ENCODE assay signal across 1 cellular context in the genomic region with DNA sequence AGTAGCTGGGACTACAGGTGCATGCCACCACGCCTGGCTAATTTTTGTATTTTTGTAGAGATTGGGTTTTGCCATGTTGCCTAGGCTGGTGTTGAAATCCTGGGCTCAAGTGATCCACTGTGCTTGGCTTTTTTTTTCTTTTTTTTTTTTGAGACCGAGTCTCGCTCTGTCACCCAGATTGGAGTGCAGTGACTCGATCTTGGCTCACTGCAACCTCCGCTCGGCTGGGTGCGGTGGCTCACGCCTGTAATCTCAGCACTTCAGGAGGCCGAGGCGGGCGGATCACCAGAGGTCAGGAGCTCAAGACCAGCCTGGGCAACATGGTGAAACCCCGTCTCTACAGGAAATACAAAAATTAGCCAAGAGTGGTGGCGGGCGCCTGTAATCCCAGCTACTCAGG.
TF ChIP-seq lines count a peak whose summit lies in the region.

No MANE protein-coding gene starts in this region.

TF ChIP-seq in K562, 482 proteins besides CTCF, POLR2A, EP300 and RAD21:
- TF ChIP-seq CBFA2T3 (IDR thresholded peaks at IDR 0.05), result peak; percentile 62
- TF ChIP-seq, protein P1, sequence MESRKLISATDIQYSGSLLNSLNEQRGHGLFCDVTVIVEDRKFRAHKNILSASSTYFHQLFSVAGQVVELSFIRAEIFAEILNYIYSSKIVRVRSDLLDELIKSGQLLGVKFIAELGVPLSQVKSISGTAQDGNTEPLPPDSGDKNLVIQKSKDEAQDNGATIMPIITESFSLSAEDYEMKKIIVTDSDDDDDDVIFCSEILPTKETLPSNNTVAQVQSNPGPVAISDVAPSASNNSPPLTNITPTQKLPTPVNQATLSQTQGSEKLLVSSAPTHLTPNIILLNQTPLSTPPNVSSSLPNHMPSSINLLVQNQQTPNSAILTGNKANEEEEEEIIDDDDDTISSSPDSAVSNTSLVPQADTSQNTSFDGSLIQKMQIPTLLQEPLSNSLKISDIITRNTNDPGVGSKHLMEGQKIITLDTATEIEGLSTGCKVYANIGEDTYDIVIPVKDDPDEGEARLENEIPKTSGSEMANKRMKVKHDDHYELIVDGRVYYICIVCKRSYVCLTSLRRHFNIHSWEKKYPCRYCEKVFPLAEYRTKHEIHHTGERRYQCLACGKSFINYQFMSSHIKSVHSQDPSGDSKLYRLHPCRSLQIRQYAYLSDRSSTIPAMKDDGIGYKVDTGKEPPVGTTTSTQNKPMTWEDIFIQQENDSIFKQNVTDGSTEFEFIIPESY (CRISPR knock-in tag; IDR thresholded peaks at IDR 0.05), result peak; percentile 85
- peak; percentile 66; the same call in 1 of the 2 replicates for TF ChIP-seq ZNF384 (IDR thresholded peaks at IDR 0.05; ENCODE audit: low read depth, low read length)
- TF ChIP-seq HDAC2 (IDR thresholded peaks at IDR 0.05), result peak; percentile 74; the same call in 1 of the 2 replicates
- TF ChIP-seq NCOA2 (IDR thresholded peaks at IDR 0.05; ENCODE audit: partially characterized antibody in 2 of 2), result peak in 1 of 2 experiments; percentile 40
- TF ChIP-seq, protein P2, sequence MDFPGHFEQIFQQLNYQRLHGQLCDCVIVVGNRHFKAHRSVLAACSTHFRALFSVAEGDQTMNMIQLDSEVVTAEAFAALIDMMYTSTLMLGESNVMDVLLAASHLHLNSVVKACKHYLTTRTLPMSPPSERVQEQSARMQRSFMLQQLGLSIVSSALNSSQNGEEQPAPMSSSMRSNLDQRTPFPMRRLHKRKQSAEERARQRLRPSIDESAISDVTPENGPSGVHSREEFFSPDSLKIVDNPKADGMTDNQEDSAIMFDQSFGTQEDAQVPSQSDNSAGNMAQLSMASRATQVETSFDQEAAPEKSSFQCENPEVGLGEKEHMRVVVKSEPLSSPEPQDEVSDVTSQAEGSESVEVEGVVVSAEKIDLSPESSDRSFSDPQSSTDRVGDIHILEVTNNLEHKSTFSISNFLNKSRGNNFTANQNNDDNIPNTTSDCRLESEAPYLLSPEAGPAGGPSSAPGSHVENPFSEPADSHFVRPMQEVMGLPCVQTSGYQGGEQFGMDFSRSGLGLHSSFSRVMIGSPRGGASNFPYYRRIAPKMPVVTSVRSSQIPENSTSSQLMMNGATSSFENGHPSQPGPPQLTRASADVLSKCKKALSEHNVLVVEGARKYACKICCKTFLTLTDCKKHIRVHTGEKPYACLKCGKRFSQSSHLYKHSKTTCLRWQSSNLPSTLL (IDR thresholded peaks at IDR 0.05), result peak; percentile 69
- TF ChIP-seq KDM1A (IDR thresholded peaks at IDR 0.05), result peak; percentile 97
- peak; percentile 38; the same call in 1 of the 2 replicates for TF ChIP-seq NFIC (IDR thresholded peaks at IDR 0.05)
- peak; percentile 12; the same call in 1 of the 2 replicates for TF ChIP-seq CBFA2T2 (conservative IDR thresholded peaks at IDR 0.05)
- TF ChIP-seq DPF2 (IDR thresholded peaks at IDR 0.05), result peak; percentile 25; the same call in 1 of the 2 replicates
- peak; percentile 52 for TF ChIP-seq ARID1B (IDR thresholded peaks at IDR 0.05)
- 0 out of 4 replicates have a peak, but pooled peaks have one; percentile 25 to 47 for TF ChIP-seq RCOR1 (IDR thresholded peaks at IDR 0.05; ENCODE audit: borderline replicate concordance in 1 of 2, low read depth in 2 of 2, low read length in 2 of 2)
- TF ChIP-seq HDAC1 (IDR thresholded peaks at IDR 0.05), result peak in 1 of 2 experiments; percentile 79; a peak in 2 of 4 replicates
- 0 out of 2 replicates have a peak, but pooled peaks have one; percentile 19 for TF ChIP-seq EGR1 (conservative IDR thresholded peaks at IDR 0.05)
- peak; percentile 61; the same call in 1 of the 2 replicates for TF ChIP-seq CC2D1A (IDR thresholded peaks at IDR 0.05)
- TF ChIP-seq, protein P3, sequence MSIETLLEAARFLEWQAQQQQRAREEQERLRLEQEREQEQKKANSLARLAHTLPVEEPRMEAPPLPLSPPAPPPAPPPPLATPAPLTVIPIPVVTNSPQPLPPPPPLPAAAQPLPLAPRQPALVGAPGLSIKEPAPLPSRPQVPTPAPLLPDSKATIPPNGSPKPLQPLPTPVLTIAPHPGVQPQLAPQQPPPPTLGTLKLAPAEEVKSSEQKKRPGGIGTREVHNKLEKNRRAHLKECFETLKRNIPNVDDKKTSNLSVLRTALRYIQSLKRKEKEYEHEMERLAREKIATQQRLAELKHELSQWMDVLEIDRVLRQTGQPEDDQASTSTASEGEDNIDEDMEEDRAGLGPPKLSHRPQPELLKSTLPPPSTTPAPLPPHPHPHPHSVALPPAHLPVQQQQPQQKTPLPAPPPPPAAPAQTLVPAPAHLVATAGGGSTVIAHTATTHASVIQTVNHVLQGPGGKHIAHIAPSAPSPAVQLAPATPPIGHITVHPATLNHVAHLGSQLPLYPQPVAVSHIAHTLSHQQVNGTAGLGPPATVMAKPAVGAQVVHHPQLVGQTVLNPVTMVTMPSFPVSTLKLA (conservative IDR thresholded peaks at IDR 0.05), result peak in 1 of 2 experiments; percentile 25; a peak in 1 of 4 replicates
